Comparison of ENCODE assay signal across 2 cellular contexts in genomic region chr6:49799090-49799489, GRCh38.
TF ChIP-seq lines count a peak whose summit lies in the region.

No MANE protein-coding gene starts in this region.

TF ChIP-seq in GM23338, 12 proteins besides CTCF, POLR2A, EP300 and RAD21:
- TF ChIP-seq POLR2AphosphoS5 (IDR thresholded peaks at IDR 0.05; ENCODE audit: low read depth) (no peak), NANOG (IDR thresholded peaks at IDR 0.05; ENCODE audit: borderline replicate concordance) (no peak), ETS1 (IDR thresholded peaks at IDR 0.05) (no peak), ZNF462 (CRISPR knock-in tag; IDR thresholded peaks at IDR 0.05) (no peak), JUNB (IDR thresholded peaks at IDR 0.05; ENCODE audit: unreplicated experiment) (no peak), ZNF331 (CRISPR knock-in tag; IDR thresholded peaks at IDR 0.05; ENCODE audit: low read depth) (no peak), REST (IDR thresholded peaks at IDR 0.05; ENCODE audit: unreplicated experiment) (no peak), STAT1 (IDR thresholded peaks at IDR 0.05; ENCODE audit: unreplicated experiment) (no peak), ZNF114 (CRISPR knock-in tag; IDR thresholded peaks at IDR 0.05) (no peak), EZH2phosphoT487 (IDR thresholded peaks at IDR 0.05; ENCODE audit: unreplicated experiment) (no peak), EZH2 (IDR thresholded peaks at IDR 0.05; ENCODE audit: low read depth, unreplicated experiment) (no peak), CREB1 (CRISPR knock-in tag; IDR thresholded peaks at IDR 0.05; ENCODE audit: low read depth) (no peak)

TF ChIP-seq in K562, 482 proteins besides CTCF, POLR2A, EP300 and RAD21:
- TF ChIP-seq MEF2A (IDR thresholded peaks at IDR 0.05; ENCODE audit: control insufficient read depth, low read depth, low read length) (no peak), ZNF512 (tag; IDR thresholded peaks at IDR 0.05) (peak; percentile 69)
